8 cellular contexts compared by ENCODE assay signal in genomic region chr17:47830991-47831933, GRCh38. TPM values are rescaled to one million over a fixed set of nuclear protein-coding genes. Genes with fewer than 3 reads are reported as not detected.
DNase-seq lines count a peak whose midpoint lies in the region; ATAC-seq and TF ChIP-seq lines count a peak whose summit lies in the region.

TSS of gene LRRC46 (plus strand) at chr17:47831670. CDS start at chr17:47831990, 320 bp downstream.
TSS of gene MRPL10 (minus strand) at chr17:47831541. CDS start at chr17:47831511, 30 bp downstream.

- no peak for TF ChIP-seq RAD21 in Ishikawa (IDR thresholded peaks at IDR 0.05; ENCODE audit: low read depth)

- 0 out of 2 replicates have a peak, but pooled peaks have one; percentile 16 for TF ChIP-seq EP300 in Ishikawa (IDR thresholded peaks at IDR 0.05; ENCODE audit: borderline replicate concordance)

- 0% methylated on average over 42 of the region's 42 CpGs for WGBS in esophagus, 2 donors

- peak; percentile 84 for ATAC-seq in GM21529 (IDR thresholded peaks at IDR 0.05; ENCODE audit: unreplicated experiment)

- H3K36me3 ChIP-seq in esophagus (ENCODE audit: control insufficient read depth in 2 of 2, insufficient read depth in 2 of 2, low read length in 1 of 2) (peaks cover 10 to 18% of the 10 kb centered on the region in 2 donors), mucosa of stomach (ENCODE audit: control insufficient read depth, insufficient read depth, low read length) (peaks cover 10% of the 10 kb centered on the region)

- H3K27me3 ChIP-seq in esophagus (ENCODE audit: control insufficient read depth in 1 of 2, insufficient read depth in 2 of 2, low read length in 2 of 2) (no peaks in the 10 kb centered on the region), mucosa of stomach (ENCODE audit: control insufficient read depth, insufficient read depth, low read length) (no peaks in the 10 kb centered on the region)

- H3K4me1 ChIP-seq in esophagus (ENCODE audit: control insufficient read depth in 2 of 2, insufficient read depth in 2 of 2, low read length in 1 of 2) (peaks cover 3 to 7% of the 10 kb centered on the region in 2 donors), mucosa of stomach (ENCODE audit: control insufficient read depth, insufficient read depth, low read length) (peaks cover 16% of the 10 kb centered on the region)

- H3K4me3 ChIP-seq in esophagus (ENCODE audit: low read depth in 1 of 2, low read length in 2 of 2) (peak within 1 kb of the TSS; percentile 60 to 92), mucosa of stomach (ENCODE audit: low read length) (peak within 1 kb of the TSS; percentile 85)

- H3K9ac ChIP-seq in mucosa of stomach (ENCODE audit: low read length) = peak within 1 kb of the TSS; percentile 81

- DNase-seq in DMS53 (lab: John Stamatoyannopoulos, UW) = peak; percentile 98
- peak; percentile 95 for DNase-seq in OCI-M1 (lab: John Stamatoyannopoulos, UW)
- peak; percentile 91 for DNase-seq in activated T-cell treated with anti-CD3 and anti-CD28 coated beads for 48 hours (ENCODE audit: low read depth)
- DNase-seq in stimulated activated CD8-positive, alpha-beta memory T cell treated with anti-CD3 and anti-CD28 coated beads, Interleukin-4, amount 100 ng/mL, for 48 hours = peak; percentile 95

- H3K27ac ChIP-seq in esophagus (ENCODE audit: low read depth in 2 of 2, low read length in 1 of 2) = peak within 1 kb of the TSS; percentile 80 to 88

- no peaks in the 10 kb centered on the region for H3K9me3 ChIP-seq in esophagus (ENCODE audit: control insufficient read depth in 2 of 2, insufficient read depth in 1 of 2, low read depth in 1 of 2, low read length in 1 of 2)
- H3K9me3 ChIP-seq in mucosa of stomach (ENCODE audit: control insufficient read depth, low read length) = no peaks in the 10 kb centered on the region

TF ChIP-seq in Ishikawa, 13 proteins besides CTCF, POLR2A, EP300 and RAD21:
- TF ChIP-seq TAF1 (IDR thresholded peaks at IDR 0.05; ENCODE audit: low read depth) = peak; percentile 87
- TF ChIP-seq TEAD4 (IDR thresholded peaks at IDR 0.05) = 0 out of 2 replicates have a peak, but pooled peaks have one; percentile 23
- no peak for TF ChIP-seq CREB1 (IDR thresholded peaks at IDR 0.05; ENCODE audit: low read depth)
- TF ChIP-seq MAX (IDR thresholded peaks at IDR 0.05) = peak; percentile 32
- peak; percentile 77 for TF ChIP-seq EGR1 (IDR thresholded peaks at IDR 0.05)
- no peak for TF ChIP-seq TCF12 (IDR thresholded peaks at IDR 0.05; ENCODE audit: low read depth)
- no peak for TF ChIP-seq REST (IDR thresholded peaks at IDR 0.05; ENCODE audit: low read depth)
- peak; percentile 93 for TF ChIP-seq YY1 (IDR thresholded peaks at IDR 0.05; ENCODE audit: low read depth)
- peak; percentile 50; the same call in 1 of the 2 replicates for TF ChIP-seq NFIC (IDR thresholded peaks at IDR 0.05)

RNA-seq across cellular contexts. Expression of gene LRRC46, which starts in this region (rescaled TPM):
- under 1 TPM; 0.25 to 0.53 TPM for polyA plus RNA-seq in esophagus

RNA-seq across cellular contexts. Expression of gene MRPL10, which starts in this region (rescaled TPM):
- polyA plus RNA-seq in esophagus = 10 to 100 TPM; 17.5 to 30.4 TPM

Comparison
In these comparisons a context has a peak if more than half of its experiments do, and no peak if none do; other contexts are left out.
1. Peak in every context shown above with its lines: DNase-seq, ATAC-seq, H3K4me3 ChIP-seq and H3K27ac ChIP-seq.